ENCODE assay signal across 9 cellular contexts in genomic region chr19:21569497-21569870, GRCh38.
DNase-seq lines count a peak whose midpoint lies in the region; ATAC-seq and TF ChIP-seq lines count a peak whose summit lies in the region.
"Had no signal": no experiment of that assay in that cellular context is flagged by ENCODE, and none has a peak within 500 bp of the region (broad histone marks: within the 10 kb centered on the region; RNA-seq: fewer than 3 reads in every experiment).

No MANE protein-coding gene starts in this region.

- no peaks in the 10 kb centered on the region for H3K4me1 ChIP-seq in foreskin keratinocyte
- H3K4me1 ChIP-seq: ascending aorta had no signal

- H3K9me3 Mint-ChIP-seq in activated CD4-positive, alpha-beta T cell treated with anti-CD3 and anti-CD28 coated beads, Interleukin-2, amount 10 ng/mL, durations not matched to agents 24 days and 14 days = peaks cover 44% of the 10 kb centered on the region

- H3K4me3 Mint-ChIP-seq in activated CD4-positive, alpha-beta T cell treated with anti-CD3 and anti-CD28 coated beads, Interleukin-2, amount 10 ng/mL, durations not matched to agents 24 days and 14 days = peak overlapping the region; percentile 89

- H3K27me3 Mint-ChIP-seq in activated CD4-positive, alpha-beta T cell treated with anti-CD3 and anti-CD28 coated beads, Interleukin-2, amount 10 ng/mL, durations not matched to agents 24 days and 14 days = no peaks in the 10 kb centered on the region

- peaks cover 3% of the 10 kb centered on the region for H3K4me1 Mint-ChIP-seq in activated CD4-positive, alpha-beta T cell treated with anti-CD3 and anti-CD28 coated beads, Interleukin-2, amount 10 ng/mL, durations not matched to agents 24 days and 14 days

- DNase-seq in activated CD4-positive, alpha-beta T cell treated with anti-CD3 and anti-CD28 coated beads, Interleukin-2, amount 10 ng/mL, durations not matched to agents 24 days and 14 days = peak; percentile 77
- DNase-seq in foreskin keratinocyte (no peak), NCI-H524 (lab: John Stamatoyannopoulos, UW) (no peak)
- DNase-seq in stimulated activated CD4-positive, alpha-beta T cell treated with anti-CD3 and anti-CD28 coated beads, Interleukin-1b, Interleukin-23, amount 100 ng/mL, for 48 hours = peak; percentile 77

- intact Hi-C loops in activated CD4-positive, alpha-beta T cell treated with anti-CD3 and anti-CD28 coated beads, Interleukin-2, amount 10 ng/mL, durations not matched to agents 24 days and 14 days (cut with micrococcal nuclease) = loop anchor here (2.0 kb wide), 1 partner anchor 65 kb away; the partner anchor contains the start of gene ZNF429

- ATAC-seq in GM21423 (IDR thresholded peaks at IDR 0.05; ENCODE audit: unreplicated experiment) (peak; percentile 21), foreskin keratinocyte (peak; percentile 16), GM19452 (IDR thresholded peaks at IDR 0.05; ENCODE audit: unreplicated experiment) (no peak), GM18907 (IDR thresholded peaks at IDR 0.05; ENCODE audit: unreplicated experiment) (no peak), HG02840 (IDR thresholded peaks at IDR 0.05; ENCODE audit: low FRiP score, unreplicated experiment) (no peak)

- peaks cover 10% of the 10 kb centered on the region for H3K36me3 Mint-ChIP-seq in activated CD4-positive, alpha-beta T cell treated with anti-CD3 and anti-CD28 coated beads, Interleukin-2, amount 10 ng/mL, durations not matched to agents 24 days and 14 days (ENCODE audit: low read depth)

- no peak for TF ChIP-seq CTCF in foreskin keratinocyte (conservative IDR thresholded peaks at IDR 0.05)

- H3K27ac Mint-ChIP-seq in activated CD4-positive, alpha-beta T cell treated with anti-CD3 and anti-CD28 coated beads, Interleukin-2, amount 10 ng/mL, durations not matched to agents 24 days and 14 days = peak overlapping the region; percentile 77

- no peak overlapping the region for H3K27ac ChIP-seq in foreskin keratinocyte

- no peaks in the 10 kb centered on the region for H3K27me3 ChIP-seq in foreskin keratinocyte
- H3K27me3 ChIP-seq: ascending aorta had no signal

Comparison
In these comparisons a context has a peak if more than half of its experiments do, and no peak if none do; other contexts are left out.
1. ATAC-seq: peak in GM21423 (single experiment) and foreskin keratinocyte (single experiment); none in GM19452 (single experiment), GM18907 (single experiment) and HG02840 (single experiment).
2. DNase-seq: peak in activated CD4-positive, alpha-beta T cell treated with anti-CD3 and anti-CD28 coated beads, Interleukin-2, amount 10 ng/mL, durations not matched to agents 24 days and 14 days (single experiment) and stimulated activated CD4-positive, alpha-beta T cell treated with anti-CD3 and anti-CD28 coated beads, Interleukin-1b, Interleukin-23, amount 100 ng/mL, for 48 hours (single experiment); none in foreskin keratinocyte (0 of 2) and NCI-H524 (0 of 2).